29 cellular contexts compared by ENCODE assay signal in the genomic region with DNA sequence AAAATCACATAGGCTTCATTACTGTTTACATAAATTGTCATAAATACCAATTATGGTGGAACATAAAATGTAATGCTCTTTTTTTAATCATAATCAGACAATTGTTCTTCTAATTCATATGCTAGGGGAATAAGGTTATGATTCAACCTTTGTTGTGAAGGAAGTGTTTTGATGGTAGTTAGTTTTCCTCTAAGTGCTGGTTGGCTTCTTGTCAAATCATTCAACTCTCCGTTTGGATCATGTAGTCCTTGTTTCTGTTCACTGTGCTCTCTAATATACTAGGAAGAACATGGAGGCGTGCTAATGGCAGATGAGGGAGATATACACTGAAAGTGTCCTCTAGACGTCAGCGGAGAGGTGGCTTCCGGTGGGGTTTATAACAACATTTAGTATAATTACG.
"Had no signal": no experiment of that assay in that cellular context is flagged by ENCODE, and none has a peak within 500 bp of the region (broad histone marks: within the 10 kb centered on the region; RNA-seq: fewer than 3 reads in every experiment).

No MANE protein-coding gene starts in this region.

- H3K27ac ChIP-seq: ascending aorta, cardiac muscle cell, SJCRH30 had no signal

- H3K36me3 ChIP-seq: ascending aorta, cardiac muscle cell, SJCRH30 had no signal

- H3K9me3 ChIP-seq: ascending aorta, SJCRH30, SK-N-SH had no signal

- H3K27ac Mint-ChIP-seq: activated CD4-positive, alpha-beta T cell treated with anti-CD3 and anti-CD28 coated beads, Interleukin-2, amount 10 ng/mL, durations not matched to agents 24 days and 14 days; activated CD8-positive, alpha-beta T cell treated with anti-CD3 and anti-CD28 coated beads for 36 hours; activated naive CD4-positive, alpha-beta T cell treated with anti-CD3 and anti-CD28 coated beads, Interleukin-2, amount 50 U/mL, for 24 hours; activated naive CD8-positive, alpha-beta T cell treated with anti-CD3 and anti-CD28 coated beads, Interleukin-2, amount 10 ng/mL, durations not matched to agents 7 days and 5 days; activated T-cell treated with anti-CD3 and anti-CD28 coated beads, Interleukin-2, amount 50 U/mL, for 24 hours; activated T-helper 2 cell treated with anti-CD3 and anti-CD28 coated beads, Interferon-gamma antibody, Interleukin-2, Interleukin-4, amounts not matched to agents 10 μg/mL and 5 μg/mL and 100 μg/mL, durations not matched to agents 14 hours and 24 hours and 36 hours; T-helper 1 cell treated with Interleukin-12 subunit alpha and Interleukin-12 subunit beta and Interleukin-4 antibody, amounts not matched to agents 30 μg/mL and 1 μg/mL, for 36 hours; T-helper 2 cell treated with Interferon-gamma antibody and Interleukin-4, amounts not matched to agents 5 μg/mL and 100 μg/mL, for 36 hours had no signal

- H3K4me1 Mint-ChIP-seq: activated CD4-positive, alpha-beta T cell treated with anti-CD3 and anti-CD28 coated beads, Interleukin-2, amount 10 ng/mL, durations not matched to agents 24 days and 14 days; activated naive CD4-positive, alpha-beta T cell treated with anti-CD3 and anti-CD28 coated beads, Interleukin-2, amount 50 U/mL, for 24 hours; activated naive CD8-positive, alpha-beta T cell treated with anti-CD3 and anti-CD28 coated beads, Interleukin-2, amount 10 ng/mL, durations not matched to agents 7 days and 5 days had no signal

- H3K27me3 ChIP-seq: ascending aorta, cardiac muscle cell, SJCRH30 had no signal

- FAIRE-seq: K562, TTC549 had no signal

- H3K4me3 Mint-ChIP-seq: activated CD4-positive, alpha-beta T cell treated with anti-CD3 and anti-CD28 coated beads, Interleukin-2, amount 10 ng/mL, durations not matched to agents 24 days and 14 days; activated CD8-positive, alpha-beta T cell treated with anti-CD3 and anti-CD28 coated beads for 36 hours; activated naive CD4-positive, alpha-beta T cell treated with anti-CD3 and anti-CD28 coated beads, Interleukin-2, amount 50 U/mL, for 24 hours; activated naive CD8-positive, alpha-beta T cell treated with anti-CD3 and anti-CD28 coated beads, Interleukin-2, amount 10 ng/mL, durations not matched to agents 7 days and 5 days; activated T-cell treated with anti-CD3 and anti-CD28 coated beads, Interleukin-2, amount 50 U/mL, for 24 hours; T-helper 1 cell treated with Interleukin-12 subunit alpha and Interleukin-12 subunit beta and Interleukin-4 antibody, amounts not matched to agents 30 μg/mL and 1 μg/mL, for 36 hours; T-helper 2 cell treated with Interferon-gamma antibody and Interleukin-4, amounts not matched to agents 5 μg/mL and 100 μg/mL, for 36 hours had no signal

- H3K36me3 Mint-ChIP-seq: activated naive CD4-positive, alpha-beta T cell treated with anti-CD3 and anti-CD28 coated beads, Interleukin-2, amount 50 U/mL, for 24 hours; activated naive CD8-positive, alpha-beta T cell treated with anti-CD3 and anti-CD28 coated beads, Interleukin-2, amount 10 ng/mL, durations not matched to agents 7 days and 5 days had no signal

- ATAC-seq: activated CD8-positive, alpha-beta T cell treated with anti-CD3 and anti-CD28 coated beads for 36 hours; K562; Panc1 had no signal

- DNase-seq: activated CD4-positive, alpha-beta T cell treated with anti-CD3 and anti-CD28 coated beads, Interleukin-2, amount 10 ng/mL, durations not matched to agents 24 days and 14 days; activated CD4-positive, alpha-beta T cell treated with anti-CD3 and anti-CD28 coated beads, Interleukin-2, amount 50 U/mL, for 4 hours; activated CD8-positive, alpha-beta T cell treated with anti-CD3 and anti-CD28 coated beads for 36 hours; activated gamma-delta T cell; activated naive CD4-positive, alpha-beta T cell treated with Interleukin-2 at 50 U/mL for 16 hours; activated naive CD8-positive, alpha-beta T cell treated with anti-CD3 and anti-CD28 coated beads, Interleukin-2, amount 10 ng/mL, durations not matched to agents 7 days and 5 days; activated T-cell treated with anti-CD3 and anti-CD28 coated beads, Interleukin-2, amount 50 U/mL, for 24 hours; amygdala; IMR-90; NCI-H1092 treated with DMSO at 0.1 percent for 48 hours; NCI-H1417; NCI-H1694; NCI-H2081 treated with DMSO at 0.1 percent for 48 hours; NCI-H2171; NCI-H510A; NCI-H526; NCI-H774; SHP77; SJCRH30; SK-N-SH had no signal

- H3K4me3 ChIP-seq: ascending aorta, cardiac muscle cell, K562, SJCRH30 had no signal

- H3K9me3 Mint-ChIP-seq: activated CD8-positive, alpha-beta T cell treated with anti-CD3 and anti-CD28 coated beads for 36 hours; T-helper 1 cell treated with Interleukin-12 subunit alpha and Interleukin-12 subunit beta and Interleukin-4 antibody, amounts not matched to agents 30 μg/mL and 1 μg/mL, for 36 hours had no signal

- H3K27me3 Mint-ChIP-seq: activated CD4-positive, alpha-beta T cell treated with anti-CD3 and anti-CD28 coated beads, Interleukin-2, amount 10 ng/mL, durations not matched to agents 24 days and 14 days; activated CD8-positive, alpha-beta T cell treated with anti-CD3 and anti-CD28 coated beads for 36 hours; activated naive CD4-positive, alpha-beta T cell treated with anti-CD3 and anti-CD28 coated beads, Interleukin-2, amount 50 U/mL, for 24 hours; activated naive CD8-positive, alpha-beta T cell treated with anti-CD3 and anti-CD28 coated beads, Interleukin-2, amount 10 ng/mL, durations not matched to agents 7 days and 5 days; activated T-cell treated with anti-CD3 and anti-CD28 coated beads, Interleukin-2, amount 50 U/mL, for 24 hours had no signal

- H3K4me1 ChIP-seq: ascending aorta, SJCRH30 had no signal
